Comparison of ENCODE assay signal across 12 cellular contexts in the genomic region with DNA sequence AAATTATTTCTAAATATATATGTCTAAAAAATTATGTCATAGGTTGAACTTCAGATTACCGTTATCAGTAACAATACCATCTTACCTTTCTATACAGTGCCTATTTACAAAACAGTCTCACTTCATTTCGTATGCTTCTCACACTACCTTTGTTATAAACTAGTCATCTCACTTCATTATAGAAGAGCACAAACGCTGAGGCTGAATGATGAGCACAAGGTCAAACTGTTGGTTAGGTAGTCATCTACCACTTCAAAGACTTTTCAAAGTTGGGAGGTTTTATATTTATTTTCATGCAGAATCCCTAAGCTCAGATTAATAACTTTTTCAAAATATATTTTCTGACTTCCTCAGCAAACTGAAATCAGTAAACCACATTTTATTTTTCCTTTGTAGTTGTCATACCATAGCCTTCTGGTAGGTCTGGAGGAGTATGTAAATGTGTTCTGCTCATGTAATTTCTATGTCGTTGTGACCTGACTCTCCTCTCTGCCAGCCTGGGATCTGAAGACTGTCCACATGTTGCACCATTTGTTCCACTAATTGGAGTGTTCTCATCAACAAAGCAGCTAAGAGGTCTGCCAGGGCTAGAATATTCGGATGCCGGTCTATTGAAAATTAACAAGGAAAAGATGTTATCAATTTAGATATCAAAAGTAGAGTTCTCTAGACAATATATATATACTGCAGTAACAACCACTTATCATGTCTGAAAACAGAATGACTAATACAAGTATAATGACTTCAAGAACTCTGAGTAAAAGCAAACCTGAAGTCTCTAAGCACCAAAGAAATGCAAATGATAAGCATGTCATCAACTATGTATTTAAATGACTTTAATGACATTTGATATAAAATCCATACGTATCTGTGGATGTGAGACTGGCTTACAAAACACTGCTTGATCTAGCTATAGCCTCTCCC.
DNase-seq lines count a peak whose midpoint lies in the region; ATAC-seq, FAIRE-seq and TF ChIP-seq lines count a peak whose summit lies in the region.
"Had no signal": no experiment of that assay in that cellular context is flagged by ENCODE, and none has a peak within 500 bp of the region (broad histone marks: within the 10 kb centered on the region; RNA-seq: fewer than 3 reads in every experiment).

No MANE protein-coding gene starts in this region.

- H3K4me2 ChIP-seq in GM12878 (ENCODE audit: control insufficient read depth, insufficient read depth): no peak overlapping the region
- H3K4me2 ChIP-seq in hepatocyte: no peak overlapping the region

- H2AFZ ChIP-seq in GM12878 (ENCODE audit: control insufficient read depth, low read depth, low read length) (no peak overlapping the region), hepatocyte (no peak overlapping the region)

- peak overlapping the region; percentile 97 for H3K27ac Mint-ChIP-seq in activated T-cell treated with anti-CD3 and anti-CD28 coated beads, Interleukin-2, amount 50 U/mL, for 24 hours

- H3K9me3 ChIP-seq in GM12878 (replicated peaks; ENCODE audit: control insufficient read depth, insufficient read depth, low read length) (no peaks in the 10 kb centered on the region; the same call in 2 of the 3 replicates), hepatocyte (ENCODE audit: low read depth) (no peaks in the 10 kb centered on the region)

- H3K36me3 ChIP-seq in GM12878 (ENCODE audit: control insufficient read depth in 2 of 2, insufficient read depth in 2 of 2, low read length in 1 of 2) (peaks cover 2 to 4% of the 10 kb centered on the region in 2 experiments; a peak in 3 of 4 replicates), hepatocyte (replicated peaks; ENCODE audit: insufficient read depth, low read depth) (no peaks in the 10 kb centered on the region)

- POLR2A ChIA-PET in GM12878 (lab: Charles Lee): interaction anchor here (0.6 kb wide), 1 partner anchor 30 kb away, joined by 4 read pairs; no protein-coding TSS in a partner anchor

- RAD21 ChIA-PET in GM12878 (lab: Charles Lee; ENCODE audit: unreplicated experiment): no interaction called here

- CTCF ChIA-PET in GM12878 (lab: Yijun Ruan, JAX): interaction anchor here (1.6 to 2.9 kb wide), 2 partner anchors 11 to 161 kb away, joined by 5 to 9 read pairs; no protein-coding TSS in a partner anchor

- TF ChIP-seq CTCF in GM12878 (IDR thresholded peaks at IDR 0.05 in 2 of 3, conservative IDR thresholded peaks at IDR 0.05 in 1 of 3; ENCODE audit: control insufficient read depth in 2 of 3, extremely low read depth in 1 of 3, insufficient read depth in 1 of 3, low read depth in 3 of 3, low read length in 3 of 3): no peak
- no peak for TF ChIP-seq CTCF in hepatocyte (IDR thresholded peaks at IDR 0.05; ENCODE audit: poor library complexity)

- H3K27ac ChIP-seq in GM12878 (ENCODE audit: control insufficient read depth, insufficient read depth) (peak overlapping the region; percentile 33; the same call in 1 of the 2 replicates), hepatocyte (no peak overlapping the region)
- H3K27ac ChIP-seq: WERI-Rb-1 had no signal

- no peak for TF ChIP-seq EP300 in GM12878 (IDR thresholded peaks at IDR 0.05; ENCODE audit: borderline replicate concordance in 1 of 2, control insufficient read depth in 1 of 2, low read depth in 2 of 2, low read length in 2 of 2)

- no peaks in the 10 kb centered on the region for H3K9me3 Mint-ChIP-seq in activated T-cell treated with anti-CD3 and anti-CD28 coated beads, Interleukin-2, amount 50 U/mL, for 24 hours

- H3K4me3 Mint-ChIP-seq in activated T-cell treated with anti-CD3 and anti-CD28 coated beads, Interleukin-2, amount 50 U/mL, for 24 hours: peak overlapping the region; percentile 54

- H3K4me3 ChIP-seq in GM12878: no peak overlapping the region
- H3K4me3 ChIP-seq in hepatocyte: no peak overlapping the region

- H3K36me3 Mint-ChIP-seq in activated T-cell treated with anti-CD3 and anti-CD28 coated beads, Interleukin-2, amount 50 U/mL, for 24 hours (ENCODE audit: low read depth): peaks cover 49% of the 10 kb centered on the region

- TF ChIP-seq POLR2A in GM12878 (IDR thresholded peaks at IDR 0.05; ENCODE audit: low read depth, low read length): no peak

- ATAC-seq in GM12878: no peak
- ATAC-seq: left colon had no signal

- H4K20me1 ChIP-seq in GM12878 (ENCODE audit: control insufficient read depth, insufficient read depth) (no peaks in the 10 kb centered on the region), hepatocyte (ENCODE audit: insufficient read depth, poor library complexity, severe bottlenecking) (no peaks in the 10 kb centered on the region)

- DNase-seq in activated T-cell treated with anti-CD3 and anti-CD28 coated beads, Interleukin-2, amount 50 U/mL, for 24 hours: no peak
- no peak for DNase-seq in activated T-cell treated with anti-CD3 and anti-CD28 coated beads, Interleukin-2, amount 50 U/mL, for 1 hour
- peak; percentile 40 for DNase-seq in NCI-H524 treated with DMSO at 0.1 percent for 48 hours (lab: John Stamatoyannopoulos, UW)
- DNase-seq in GM12878 (ENCODE audit: low read depth, low spot score): no peak
- peak; percentile 32 for DNase-seq in renal cortical epithelial cell (ENCODE audit: low read depth)
- no peak for DNase-seq in AG08395 (ENCODE audit: low spot score)
- DNase-seq in COLO829 (ENCODE audit: low spot score): no peak
- no peak for DNase-seq in hepatocyte (ENCODE audit: low spot score)
- DNase-seq: left colon, NCI-H69, Right ventricle myocardium superior, WERI-Rb-1 had no signal

- SMC1A ChIA-PET in GM12878 (lab: Charles Lee; ENCODE audit: uncharacterized antibody, unreplicated experiment): interaction anchor here (0.6 to 0.9 kb wide), 4 partner anchors 12 to 55 kb away, joined by 3 to 4 read pairs (median 3); no protein-coding TSS in a partner anchor

- TSS peak; percentile 33 for BruUV-seq in GM12878 (replicated peaks; lab: Mats Ljungman, UMichigan)

- in situ Hi-C loops in GM12878 (cut with MboI): no loop called here

- peaks cover 28% of the 10 kb centered on the region for H3K4me1 Mint-ChIP-seq in activated T-cell treated with anti-CD3 and anti-CD28 coated beads, Interleukin-2, amount 50 U/mL, for 24 hours (ENCODE audit: low read depth)

- H3K4me1 ChIP-seq in GM12878 (ENCODE audit: control insufficient read depth, insufficient read depth, low read length) (no peaks in the 10 kb centered on the region), hepatocyte (ENCODE audit: insufficient read depth) (no peaks in the 10 kb centered on the region)

- 35% methylated on average over 7 of the region's 7 CpGs for WGBS in GM12878 (ENCODE audit: insufficient coverage, insufficient replicate concordance, low lambda C conversion rate, missing lambda C conversion rate)
- WGBS in hepatocyte (ENCODE audit: low lambda C conversion rate, missing lambda C conversion rate): 93% methylated on average over 7 of the region's 7 CpGs

- no peak overlapping the region for H3K9ac ChIP-seq in GM12878 (ENCODE audit: control insufficient read depth, insufficient read depth, low read length)

- H3K9me2 ChIP-seq in hepatocyte (replicated peaks; ENCODE audit: insufficient read depth): no peaks in the 10 kb centered on the region

- TF ChIP-seq RAD21 in GM12878 (IDR thresholded peaks at IDR 0.05; ENCODE audit: insufficient read depth, low read depth, low read length): no peak

- H3K27me3 Mint-ChIP-seq in activated T-cell treated with anti-CD3 and anti-CD28 coated beads, Interleukin-2, amount 50 U/mL, for 24 hours: no peaks in the 10 kb centered on the region

- FAIRE-seq in GM12878 (lab: Jason Lieb, UNC): peak; percentile 38

- intact Hi-C loops in GM12878 (cut with micrococcal nuclease; ENCODE audit: unreplicated experiment): no loop called here

- H3K79me2 ChIP-seq in GM12878 (ENCODE audit: control insufficient read depth, insufficient read depth, low read length): no peaks in the 10 kb centered on the region
- no peaks in the 10 kb centered on the region for H3K79me2 ChIP-seq in hepatocyte

- H3K27me3 ChIP-seq in GM12878 (replicated peaks in 1 of 2; ENCODE audit: control insufficient read depth in 2 of 2, insufficient read depth in 2 of 2, low read length in 1 of 2) (no peaks in the 10 kb centered on the region), hepatocyte (no peaks in the 10 kb centered on the region)

TF ChIP-seq in GM12878, 131 proteins besides CTCF, POLR2A, EP300 and RAD21 (continues in another document):
- TF ChIP-seq EZH2 (IDR thresholded peaks at IDR 0.05; ENCODE audit: borderline replicate concordance, control insufficient read depth, low read depth, low read length): no peak
- 0 out of 2 replicates have a peak, but pooled peaks have one; percentile 23 for TF ChIP-seq FOXM1 (IDR thresholded peaks at IDR 0.05; ENCODE audit: low read depth, low read length)
- TF ChIP-seq SUPT20H (IDR thresholded peaks at IDR 0.05; ENCODE audit: borderline replicate concordance, control insufficient read depth, low read depth, low read length): no peak
- no peak for TF ChIP-seq ZNF592 (IDR thresholded peaks at IDR 0.05)
- no peak for TF ChIP-seq ZNF24 (IDR thresholded peaks at IDR 0.05)

Comparison
In these comparisons a context has a peak if more than half of its experiments do, and no peak if none do; other contexts are left out.
1. DNase-seq: peak in NCI-H524 treated with DMSO at 0.1 percent for 48 hours (single experiment) and renal cortical epithelial cell (single experiment); none in activated T-cell treated with anti-CD3 and anti-CD28 coated beads, Interleukin-2, amount 50 U/mL, for 24 hours (single experiment), activated T-cell treated with anti-CD3 and anti-CD28 coated beads, Interleukin-2, amount 50 U/mL, for 1 hour (single experiment), GM12878 (single experiment), AG08395 (single experiment), COLO829 (single experiment) and hepatocyte (single experiment).